20 cellular contexts compared by ENCODE assay signal in genomic region chr1:153349363-153350340, GRCh38. TPM values are rescaled to one million over a fixed set of nuclear protein-coding genes. Genes with fewer than 3 reads are reported as not detected.
DNase-seq lines count a peak whose midpoint lies in the region; ATAC-seq and TF ChIP-seq lines count a peak whose summit lies in the region.
"Had no signal": no experiment of that assay in that cellular context is flagged by ENCODE, and none has a peak within 500 bp of the region (broad histone marks: within the 10 kb centered on the region; RNA-seq: fewer than 3 reads in every experiment).

No MANE protein-coding gene starts in this region.

- no peaks in the 10 kb centered on the region; the same call in 1 of the 2 replicates for H4K20me1 ChIP-seq in Karpas-422 (ENCODE audit: insufficient read depth, low read depth, low read length)

- no peaks in the 10 kb centered on the region for H3K36me3 ChIP-seq in Karpas-422 (ENCODE audit: insufficient read depth, low read length)
- no peaks in the 10 kb centered on the region for H3K36me3 ChIP-seq in colonic mucosa
- no peaks in the 10 kb centered on the region for H3K36me3 ChIP-seq in neutrophil
- H3K36me3 ChIP-seq in lower lobe of right lung, result no peaks in the 10 kb centered on the region
- H3K36me3 ChIP-seq: gastrocnemius medialis, tibial artery had no signal

- H3K79me2 ChIP-seq in Karpas-422 (ENCODE audit: low read length), result no peaks in the 10 kb centered on the region

- ATAC-seq in lower lobe of right lung (no peak), GM21717 (IDR thresholded peaks at IDR 0.05; ENCODE audit: unreplicated experiment) (no peak)
- ATAC-seq: gastrocnemius medialis had no signal

- H3K9me3 ChIP-seq in Karpas-422 (ENCODE audit: low read length) (no peaks in the 10 kb centered on the region), colonic mucosa (no peaks in the 10 kb centered on the region), neutrophil (no peaks in the 10 kb centered on the region), lower lobe of right lung (no peaks in the 10 kb centered on the region)
- H3K9me3 ChIP-seq: gastrocnemius medialis, tibial artery had no signal

- H3K4me1 ChIP-seq in Karpas-422 (ENCODE audit: low read length) (peaks cover 2% of the 10 kb centered on the region; the same call in 1 of the 2 replicates), colonic mucosa (no peaks in the 10 kb centered on the region), neutrophil (ENCODE audit: control insufficient read depth in 1 of 2, insufficient read depth in 1 of 2, low read depth in 1 of 2, low read length in 1 of 2) (peaks cover 66 to 72% of the 10 kb centered on the region in 2 experiments), lower lobe of right lung (peaks cover 15% of the 10 kb centered on the region)
- H3K4me1 ChIP-seq: gastrocnemius medialis, tibial artery had no signal

- H3K27me3 ChIP-seq in Karpas-422 (ENCODE audit: low read length) (no peaks in the 10 kb centered on the region), colonic mucosa (no peaks in the 10 kb centered on the region), neutrophil (no peaks in the 10 kb centered on the region), lower lobe of right lung (ENCODE audit: low read depth) (peaks cover 28% of the 10 kb centered on the region)

- no peak overlapping the region for H2AFZ ChIP-seq in Karpas-422 (ENCODE audit: low read length)

- H3K27ac ChIP-seq in Karpas-422 (ENCODE audit: low read length), result no peak overlapping the region
- H3K27ac ChIP-seq in colonic mucosa, result no peak overlapping the region
- H3K27ac ChIP-seq in neutrophil, result peak overlapping the region; percentile 10
- H3K27ac ChIP-seq in lower lobe of right lung, result no peak overlapping the region
- H3K27ac ChIP-seq: gastrocnemius medialis, HL-60, tibial artery had no signal

- no peak overlapping the region for H3K4me2 ChIP-seq in Karpas-422 (ENCODE audit: low read depth, low read length, poor library complexity, severe bottlenecking)

- TF ChIP-seq CTCF in colonic mucosa (IDR thresholded peaks at IDR 0.05) (no peak), neutrophil (IDR thresholded peaks at IDR 0.05) (no peak), lower lobe of right lung (IDR thresholded peaks at IDR 0.05) (no peak), foreskin fibroblast (IDR thresholded peaks at IDR 0.05; ENCODE audit: low read depth, low read length) (no peak)

- DNase-seq in NCI-H1092 treated with DMSO at 0.1 percent for 48 hours (lab: John Stamatoyannopoulos, UW) (peak; percentile 17), NCI-H1092 (lab: John Stamatoyannopoulos, UW) (no peak), Karpas-422 (peak; percentile 43), colonic mucosa (peak; percentile 15), lower lobe of right lung (no peak), foreskin fibroblast (no peak)
- DNase-seq: activated CD4-positive, alpha-beta memory T cell treated with anti-CD3 and anti-CD28 coated beads, Interleukin-2, amount 10 ng/mL, durations not matched to agents 7 days and 5 days; CD4-positive, alpha-beta T cell; gastrocnemius medialis; NCI-H1694 treated with DMSO at 0.1 percent for 48 hours; NCI-H524 treated with DMSO at 0.1 percent for 48 hours; small intestine; tibial artery had no signal

- intact Hi-C loops in colonic mucosa (cut with DNase I) (loop anchor here (10.0 kb wide), 2 partner anchors 55 to 215 kb away; partner anchors contain the start of gene S100A2), lower lobe of right lung (cut with DNase I) (no loop called here)

- H3K4me3 ChIP-seq in Karpas-422 (ENCODE audit: low read length) (no peak overlapping the region), colonic mucosa (no peak overlapping the region), neutrophil (ENCODE audit: low read depth in 1 of 2, low read length in 1 of 2) (no peak overlapping the region), lower lobe of right lung (no peak overlapping the region), foreskin fibroblast (ENCODE audit: low read depth in 1 of 2, low read length in 2 of 2) (no peak overlapping the region)
- H3K4me3 ChIP-seq: gastrocnemius medialis, tibial artery had no signal

- no peaks in the 10 kb centered on the region for H3K9me2 ChIP-seq in Karpas-422 (replicated peaks; ENCODE audit: insufficient read depth, low read length)

- H3K9ac ChIP-seq in Karpas-422 (ENCODE audit: low read length) (no peak overlapping the region), colonic mucosa (ENCODE audit: low read depth in 2 of 2, low read length in 2 of 2) (no peak overlapping the region)

RNA-seq across cellular contexts. Expression of gene PGLYRP4, which starts 1.0 kb away (rescaled TPM):
- not detected in 2 replicates for total RNA-seq in Karpas-422 (2014; rRNA removed; shearing (Covaris generic); ENCODE audit: low replicate concordance)
- not detected for total RNA-seq in colonic mucosa
- total RNA-seq in lower lobe of right lung, result 0.30 TPM
- total RNA-seq: activated CD4-positive, alpha-beta memory T cell treated with anti-CD3 and anti-CD28 coated beads, Interleukin-2, amount 10 ng/mL, durations not matched to agents 7 days and 5 days; activated T-helper 2 cell treated with anti-CD3 and anti-CD28 coated beads, Interferon-gamma antibody, Interleukin-2, Interleukin-4, amounts not matched to agents 10 μg/mL and 5 μg/mL and 100 μg/mL, durations not matched to agents 14 hours and 24 hours and 36 hours; CD4-positive, alpha-beta T cell; Daoy; gastrocnemius medialis; liver; progenitor cell of endocrine pancreas had no signal

RNA-seq across cellular contexts. Expression of gene S100A9, which starts 8.0 kb away (rescaled TPM):
- not detected in 2 replicates for total RNA-seq in Karpas-422 (2014; rRNA removed; shearing (Covaris generic); ENCODE audit: low replicate concordance)
- total RNA-seq in colonic mucosa (10 to 100 TPM; 16.3 to 34.9 TPM), lower lobe of right lung (911 TPM)
- total RNA-seq: activated T-helper 2 cell treated with anti-CD3 and anti-CD28 coated beads, Interferon-gamma antibody, Interleukin-2, Interleukin-4, amounts not matched to agents 10 μg/mL and 5 μg/mL and 100 μg/mL, durations not matched to agents 14 hours and 24 hours and 36 hours; Daoy had no signal

RNA-seq across cellular contexts. Expression of gene S100A12, which starts 25.8 kb away (rescaled TPM):
- not detected in 2 replicates for total RNA-seq in Karpas-422 (2014; rRNA removed; shearing (Covaris generic); ENCODE audit: low replicate concordance)
- total RNA-seq in colonic mucosa (not detected), lower lobe of right lung (54.9 TPM)
- total RNA-seq: activated CD4-positive, alpha-beta memory T cell treated with anti-CD3 and anti-CD28 coated beads, Interleukin-2, amount 10 ng/mL, durations not matched to agents 7 days and 5 days; activated T-helper 2 cell treated with anti-CD3 and anti-CD28 coated beads, Interferon-gamma antibody, Interleukin-2, Interleukin-4, amounts not matched to agents 10 μg/mL and 5 μg/mL and 100 μg/mL, durations not matched to agents 14 hours and 24 hours and 36 hours; Daoy; progenitor cell of endocrine pancreas had no signal

RNA-seq across cellular contexts. Expression of gene PGLYRP3, which starts 36.9 kb away (rescaled TPM):
- not detected in 2 replicates for total RNA-seq in Karpas-422 (2014; rRNA removed; shearing (Covaris generic); ENCODE audit: low replicate concordance)
- total RNA-seq in colonic mucosa, result not detected
- total RNA-seq in lower lobe of right lung, result not detected
- total RNA-seq: activated CD4-positive, alpha-beta memory T cell treated with anti-CD3 and anti-CD28 coated beads, Interleukin-2, amount 10 ng/mL, durations not matched to agents 7 days and 5 days; activated T-helper 2 cell treated with anti-CD3 and anti-CD28 coated beads, Interferon-gamma antibody, Interleukin-2, Interleukin-4, amounts not matched to agents 10 μg/mL and 5 μg/mL and 100 μg/mL, durations not matched to agents 14 hours and 24 hours and 36 hours; CD4-positive, alpha-beta T cell; Daoy; gastrocnemius medialis; liver; progenitor cell of endocrine pancreas had no signal

RNA-seq across cellular contexts. Expression of gene S100A8, which starts 41.2 kb away (rescaled TPM):
- not detected in 2 replicates for total RNA-seq in Karpas-422 (2014; rRNA removed; shearing (Covaris generic); ENCODE audit: low replicate concordance)
- 1 to 10 TPM in 1 of 2 donors, under 1 TPM in 1; 0.79 to 6.9 TPM for total RNA-seq in colonic mucosa
- total RNA-seq in lower lobe of right lung, result 622 TPM
- total RNA-seq: activated CD4-positive, alpha-beta memory T cell treated with anti-CD3 and anti-CD28 coated beads, Interleukin-2, amount 10 ng/mL, durations not matched to agents 7 days and 5 days; activated T-helper 2 cell treated with anti-CD3 and anti-CD28 coated beads, Interferon-gamma antibody, Interleukin-2, Interleukin-4, amounts not matched to agents 10 μg/mL and 5 μg/mL and 100 μg/mL, durations not matched to agents 14 hours and 24 hours and 36 hours; Daoy; progenitor cell of endocrine pancreas had no signal

Comparison
In these comparisons a context has a peak if more than half of its experiments do, and no peak if none do; other contexts are left out.
1. DNase-seq: peak in NCI-H1092 treated with DMSO at 0.1 percent for 48 hours (single experiment), Karpas-422 (single experiment) and colonic mucosa (single experiment); none in NCI-H1092 (single experiment), lower lobe of right lung (single experiment) and foreskin fibroblast (0 of 2).
2. RNA of gene S100A9, which starts 8.0 kb away (total RNA-seq): 911 TPM in lower lobe of right lung (single experiment); 16.3 to 34.9 TPM in colonic mucosa and not detected in Karpas-422; every median in the first group is over 10 times any median in the second.
3. RNA of gene S100A12, which starts 25.8 kb away (total RNA-seq): 54.9 TPM in lower lobe of right lung (single experiment); not detected in colonic mucosa and not detected in Karpas-422; every median in the first group is over 10 times any median in the second.